In genomic region chr7:332646-333398, GRCh38 we compare ENCODE assay signal across 1 cellular context.
TF ChIP-seq lines count a peak whose summit lies in the region.

No MANE protein-coding gene starts in this region.

TF ChIP-seq in HEK293, 187 proteins besides CTCF, POLR2A, EP300 and RAD21 (continued from another document and continues in another):
- no peak for TF ChIP-seq ZBTB49 (tag by site-specific recombination; IDR thresholded peaks at IDR 0.05; ENCODE audit: low read depth)
- no peak for TF ChIP-seq ZNF280C (tag by site-specific recombination; IDR thresholded peaks at IDR 0.05)
- TF ChIP-seq EGR2 (tag by site-specific recombination; IDR thresholded peaks at IDR 0.05; ENCODE audit: low read depth): peak; percentile 45
- no peak for TF ChIP-seq ZNF398 (tag by site-specific recombination; IDR thresholded peaks at IDR 0.05)
- no peak for TF ChIP-seq ZNF658 (tag by site-specific recombination; IDR thresholded peaks at IDR 0.05)
- TF ChIP-seq REST (tag by site-specific recombination; IDR thresholded peaks at IDR 0.05): 0 out of 2 replicates have a peak, but pooled peaks have one; percentile 26
- TF ChIP-seq TRIM28 (IDR thresholded peaks at IDR 0.05; ENCODE audit: borderline replicate concordance, low read length): no peak
- TF ChIP-seq ZNF24 (tag by site-specific recombination; IDR thresholded peaks at IDR 0.05): no peak
- TF ChIP-seq ZNF221 (tag by site-specific recombination; IDR thresholded peaks at IDR 0.05; ENCODE audit: borderline replicate concordance): no peak
- no peak for TF ChIP-seq ZNF600 (tag by site-specific recombination; IDR thresholded peaks at IDR 0.05)
- TF ChIP-seq ZNF747 (tag by site-specific recombination; IDR thresholded peaks at IDR 0.05): no peak
- TF ChIP-seq PBX3 (CRISPR knock-in tag; IDR thresholded peaks at IDR 0.05): 0 out of 2 replicates have a peak, but pooled peaks have one; percentile 58
- no peak for TF ChIP-seq ZNF292 (tag by site-specific recombination; IDR thresholded peaks at IDR 0.05; ENCODE audit: borderline replicate concordance, low read depth)
- no peak for TF ChIP-seq ZSCAN4 (tag by site-specific recombination; IDR thresholded peaks at IDR 0.05)
- no peak for TF ChIP-seq ZNF513 (tag by site-specific recombination; IDR thresholded peaks at IDR 0.05)
- no peak for TF ChIP-seq ZFP37 (tag by site-specific recombination; IDR thresholded peaks at IDR 0.05)
- TF ChIP-seq ZNF140 (tag by site-specific recombination; IDR thresholded peaks at IDR 0.05): no peak
- TF ChIP-seq ZNF639 (tag by site-specific recombination; IDR thresholded peaks at IDR 0.05): no peak
- TF ChIP-seq TSHZ1 (tag by site-specific recombination; IDR thresholded peaks at IDR 0.05; ENCODE audit: borderline replicate concordance): no peak
- peak; percentile 63; the same call in 1 of the 2 replicates for TF ChIP-seq ZBTB10 (tag by site-specific recombination; IDR thresholded peaks at IDR 0.05)
- TF ChIP-seq HOXA7 (CRISPR knock-in tag; IDR thresholded peaks at IDR 0.05; ENCODE audit: borderline replicate concordance): no peak
- no peak for TF ChIP-seq ZNF133 (tag by site-specific recombination; IDR thresholded peaks at IDR 0.05)
- TF ChIP-seq ZNF704 (tag by site-specific recombination; IDR thresholded peaks at IDR 0.05): no peak
- no peak for TF ChIP-seq KLF7 (tag by site-specific recombination; IDR thresholded peaks at IDR 0.05; ENCODE audit: borderline replicate concordance)
- TF ChIP-seq ZNF664 (tag by site-specific recombination; IDR thresholded peaks at IDR 0.05): no peak
- TF ChIP-seq ZNF555 (tag by site-specific recombination; conservative IDR thresholded peaks at IDR 0.05): no peak
- no peak for TF ChIP-seq ZBTB17 (tag by site-specific recombination; IDR thresholded peaks at IDR 0.05)
- TF ChIP-seq ZNF768 (tag by site-specific recombination; IDR thresholded peaks at IDR 0.05): no peak
- no peak for TF ChIP-seq ZNF366 (tag by site-specific recombination; conservative IDR thresholded peaks at IDR 0.05)
- no peak for TF ChIP-seq ZNF629 (tag by site-specific recombination; IDR thresholded peaks at IDR 0.05)
- no peak for TF ChIP-seq ZNF426 (tag by site-specific recombination; IDR thresholded peaks at IDR 0.05)
